9 cellular contexts compared by ENCODE assay signal in genomic region chr12:89333564-89334252, GRCh38. TPM values are rescaled to one million over a fixed set of nuclear protein-coding genes. Genes with fewer than 3 reads are reported as not detected.
DNase-seq lines count a peak whose midpoint lies in the region; ATAC-seq and TF ChIP-seq lines count a peak whose summit lies in the region.
"Had no signal": no experiment of that assay in that cellular context is flagged by ENCODE, and none has a peak within 500 bp of the region (broad histone marks: within the 10 kb centered on the region; RNA-seq: fewer than 3 reads in every experiment).

No MANE protein-coding gene starts in this region.

- H3K27ac Mint-ChIP-seq in Calu3 (ENCODE audit: unreplicated experiment): no peak overlapping the region

- CTCF ChIA-PET in Calu3 (lab: Charles Lee): interaction anchor here (0.7 kb wide), 1 partner anchor 30 kb away, joined by 4 read pairs; no protein-coding TSS in a partner anchor

- BruUV-seq in Calu3 (replicated peaks; lab: Mats Ljungman, UMichigan): no TSS peak

- peaks cover 4% of the 10 kb centered on the region; the same call in 1 of the 2 replicates for H3K9me3 ChIP-seq in SK-N-MC (ENCODE audit: low read depth, low read length)
- peaks cover 4% of the 10 kb centered on the region for H3K9me3 ChIP-seq in smooth muscle cell (replicated peaks; ENCODE audit: low read depth)
- H3K9me3 ChIP-seq: SJCRH30 had no signal

- no peak overlapping the region for H3K4me2 ChIP-seq in smooth muscle cell

- no peaks in the 10 kb centered on the region for H3K9me3 Mint-ChIP-seq in Calu3 (ENCODE audit: low read depth, unreplicated experiment)

- no peak overlapping the region for H2AFZ ChIP-seq in smooth muscle cell (ENCODE audit: low read depth)

- H3K27ac ChIP-seq in SK-N-MC (peak overlapping the region; percentile 91), smooth muscle cell (ENCODE audit: low read depth) (no peak overlapping the region)
- H3K27ac ChIP-seq: SJCRH30 had no signal

- H4K20me1 ChIP-seq in smooth muscle cell (ENCODE audit: low read depth): no peaks in the 10 kb centered on the region

- DNase-seq in GDM1 (lab: John Stamatoyannopoulos, UW): peak; percentile 54
- DNase-seq in H4 (ENCODE audit: low spot score): peak; percentile 42
- DNase-seq in SK-N-MC (ENCODE audit: low read depth, low spot score): peak; percentile 79
- DNase-seq in iris pigment epithelial cell (ENCODE audit: low read depth): peak; percentile 41
- DNase-seq in Calu3: no peak
- DNase-seq in smooth muscle cell (lab: John Stamatoyannopoulos, UW; ENCODE audit: unreplicated experiment): no peak

- no peaks in the 10 kb centered on the region for H3K27me3 ChIP-seq in smooth muscle cell (ENCODE audit: low read depth)
- H3K27me3 ChIP-seq: SJCRH30 had no signal

- H3K36me3 Mint-ChIP-seq in Calu3 (ENCODE audit: insufficient read depth, unreplicated experiment): no peaks in the 10 kb centered on the region

- peak overlapping the region; percentile 57 for H3K9ac ChIP-seq in SK-N-MC (ENCODE audit: insufficient read length)
- no peak overlapping the region for H3K9ac ChIP-seq in smooth muscle cell (ENCODE audit: low read depth)

- H3K27me3 Mint-ChIP-seq in Calu3 (ENCODE audit: unreplicated experiment): no peaks in the 10 kb centered on the region

- no peak for ATAC-seq in GM19328 (IDR thresholded peaks at IDR 0.05; ENCODE audit: unreplicated experiment)
- ATAC-seq in HG03025 (IDR thresholded peaks at IDR 0.05; ENCODE audit: low FRiP score, unreplicated experiment): no peak

- peaks cover 9% of the 10 kb centered on the region for H3K4me1 Mint-ChIP-seq in Calu3 (ENCODE audit: low read depth, unreplicated experiment)

- H3K36me3 ChIP-seq in SK-N-MC (ENCODE audit: insufficient read depth, low read length) (no peaks in the 10 kb centered on the region), smooth muscle cell (ENCODE audit: low read depth) (peaks cover 6% of the 10 kb centered on the region)
- H3K36me3 ChIP-seq: SJCRH30 had no signal

- H3K4me3 ChIP-seq in SK-N-MC (peak overlapping the region; percentile 64), smooth muscle cell (no peak overlapping the region)
- H3K4me3 ChIP-seq: SJCRH30 had no signal

- H3F3A ChIP-seq in smooth muscle cell (ENCODE audit: low read depth): peaks cover 4% of the 10 kb centered on the region

- no peak overlapping the region for H3K4me3 Mint-ChIP-seq in Calu3 (ENCODE audit: low read depth, unreplicated experiment)

- intact Hi-C loops in Calu3 (cut with micrococcal nuclease; ENCODE audit: unreplicated experiment): no loop called here

- TF ChIP-seq CTCF in Calu3 (IDR thresholded peaks at IDR 0.05; ENCODE audit: unreplicated experiment): no peak
- no peak for TF ChIP-seq CTCF in smooth muscle cell (IDR thresholded peaks at IDR 0.05; ENCODE audit: borderline replicate concordance, insufficient read depth, poor library complexity, severe bottlenecking)

- no peaks in the 10 kb centered on the region for H3K79me2 ChIP-seq in smooth muscle cell (ENCODE audit: low read depth)

- H3K4me1 ChIP-seq in smooth muscle cell (ENCODE audit: low read depth): peaks cover 4% of the 10 kb centered on the region

- 68% methylated on average over 4 of the region's 4 CpGs for WGBS in smooth muscle cell (ENCODE audit: low lambda C conversion rate)

RNA-seq across cellular contexts. Expression of gene DUSP6, which starts 18.6 kb away (rescaled TPM):
- 2.7 and 4.0 TPM in 2 replicates for total RNA-seq in H4 (2014; rRNA removed; shearing (Covaris generic))
- total RNA-seq in Calu3 (2022) (108 TPM in 2 replicates), smooth muscle cell (147 and 195 TPM in 2 replicates)
- polyA plus RNA-seq in smooth muscle cell: 135 and 192 TPM in 2 replicates

Comparison
In these comparisons a context has a peak if more than half of its experiments do, and no peak if none do; other contexts are left out.
1. DNase-seq: peak in GDM1 (single experiment), H4 (single experiment), SK-N-MC (single experiment) and iris pigment epithelial cell (single experiment); none in Calu3 (single experiment) and smooth muscle cell (single experiment).
2. RNA of gene DUSP6, which starts 18.6 kb away (total RNA-seq): 147 to 195 TPM in smooth muscle cell and 108 TPM in Calu3; 2.7 to 4.0 TPM in H4; every median in the first group is over 10 times any median in the second.